Comparison of ENCODE assay signal across 8 cellular contexts in the genomic region with DNA sequence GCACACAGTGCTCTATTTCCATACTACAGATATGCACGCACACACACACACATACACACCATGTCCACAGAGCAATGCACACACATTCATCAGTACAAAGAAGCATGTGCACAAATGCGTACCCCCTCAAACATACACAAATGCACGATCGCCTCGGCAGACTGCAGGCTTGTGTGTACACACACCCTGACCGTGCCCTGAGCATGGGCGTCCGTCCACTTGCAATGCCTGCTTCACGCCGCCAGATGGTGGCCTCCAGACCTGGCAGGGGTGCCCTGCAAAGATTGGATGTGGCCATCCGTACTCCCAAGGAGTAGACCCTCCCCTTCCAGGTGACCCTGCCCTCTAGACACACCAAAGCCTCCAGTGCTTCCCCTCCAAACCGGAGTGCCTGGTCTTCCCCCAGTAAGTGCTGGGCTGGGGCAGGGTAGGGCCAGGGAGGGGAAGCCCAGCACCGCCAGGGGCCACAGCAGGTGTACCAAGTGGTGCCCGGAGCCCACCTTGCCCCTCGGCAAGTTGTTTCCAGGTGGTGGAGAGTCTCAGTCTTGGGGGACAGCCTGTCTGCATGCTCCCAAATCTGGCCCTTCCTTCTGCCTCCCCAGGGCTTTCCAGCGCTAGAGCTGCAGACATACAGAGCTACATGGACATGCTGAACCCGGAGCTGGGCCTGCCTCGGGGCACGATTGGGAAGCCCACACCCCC. TPM values are rescaled to one million over a fixed set of nuclear protein-coding genes. Genes with fewer than 3 reads are reported as not detected.
A peak's percentile ranks its signal among the peaks of the same experiment; 100 is the strongest.
DNase-seq lines count a peak whose midpoint lies in the region; ATAC-seq and TF ChIP-seq lines count a peak whose summit lies in the region.

No MANE protein-coding gene starts in this region.

- WGBS in heart left ventricle, 4 donors = 49 to 54% (median 52%) methylated on average over 13 to 19 of the region's 19 CpGs
- WGBS in ovary, 3 donors = 49 to 64% (median 51%) methylated on average over 19 of the region's 19 CpGs

- H3K4me1 ChIP-seq in heart left ventricle (peaks cover 0 to 32% (median 0%) of the 10 kb centered on the region in 12 donors), thoracic aorta (ENCODE audit: control insufficient read depth in 1 of 2, low read depth in 2 of 2) (peaks cover 0 to 14% of the 10 kb centered on the region in 2 donors), ovary (ENCODE audit: insufficient read depth) (peaks cover under 1% of the 10 kb centered on the region)

- H3K4me3 ChIP-seq in heart left ventricle (no peak overlapping the region), thoracic aorta (no peak overlapping the region), ovary (no peak overlapping the region)

- ATAC-seq in heart left ventricle (peak; percentile 36 to 70 (median 44)), thoracic aorta (ENCODE audit: insufficient number of reproducible peaks, low FRiP score, low read depth) (no peak), GM19452 (IDR thresholded peaks at IDR 0.05; ENCODE audit: unreplicated experiment) (no peak)

- no peak overlapping the region for H3K27ac ChIP-seq in heart left ventricle
- no peak overlapping the region for H3K27ac ChIP-seq in thoracic aorta
- H3K27ac ChIP-seq in ovary = no peak overlapping the region

- intact Hi-C loops in heart left ventricle (cut with DNase I) (no loop called here), ovary (cut with DNase I) (no loop called here)

- TF ChIP-seq POLR2A in heart left ventricle (IDR thresholded peaks at IDR 0.05) = no peak
- TF ChIP-seq POLR2A in ovary (IDR thresholded peaks at IDR 0.05) = no peak

- DNase-seq in AG09319 (ENCODE audit: extremely low read depth, low read depth) = no peak
- DNase-seq in H4 (ENCODE audit: low spot score) = peak; percentile 28
- DNase-seq in activated CD4-positive, alpha-beta T cell treated with anti-CD3 and anti-CD28 coated beads, Interleukin-2, amount 50 U/mL, for 4 hours = peak; percentile 41 to 54
- no peak for DNase-seq in heart left ventricle
- DNase-seq in thoracic aorta (ENCODE audit: low spot score) = no peak
- DNase-seq in NCI-H226 = no peak
- DNase-seq in ovary = no peak

- H3K9me3 ChIP-seq in heart left ventricle (no peaks in the 10 kb centered on the region), thoracic aorta (no peaks in the 10 kb centered on the region), ovary (no peaks in the 10 kb centered on the region)

- TF ChIP-seq CTCF in AG09319 (IDR thresholded peaks at IDR 0.05; ENCODE audit: low read depth, low read length) = peak; percentile 50
- peak; percentile 41 to 63 (median 50) for TF ChIP-seq CTCF in heart left ventricle (IDR thresholded peaks at IDR 0.05)
- TF ChIP-seq CTCF in thoracic aorta (IDR thresholded peaks at IDR 0.05) = peak; percentile 27
- TF ChIP-seq CTCF in ovary (IDR thresholded peaks at IDR 0.05) = no peak

- TF ChIP-seq EP300 in ovary (IDR thresholded peaks at IDR 0.05) = no peak

- H3K27me3 ChIP-seq in heart left ventricle (peaks cover 36 to 86% (median 54%) of the 10 kb centered on the region in 9 donors), thoracic aorta (replicated peaks; ENCODE audit: insufficient read depth) (peaks cover 10% of the 10 kb centered on the region), ovary (no peaks in the 10 kb centered on the region)

- H3K36me3 ChIP-seq in heart left ventricle (no peaks in the 10 kb centered on the region), thoracic aorta (no peaks in the 10 kb centered on the region), ovary (no peaks in the 10 kb centered on the region)

RNA-seq across cellular contexts. Expression of gene ESPN, which starts 20.6 kb away (rescaled TPM):
- not detected in 2 replicates for total RNA-seq in H4 (2014; rRNA removed; shearing (Covaris generic))
- total RNA-seq in heart left ventricle = 1 to 10 TPM in 1 of 9 donors, under 1 TPM in 3, not detected in 5; 0.15 to 1.3 (median 0.42) TPM
- under 1 TPM in 1 of 2 donors, not detected in 1; 0.10 TPM for polyA plus RNA-seq in heart left ventricle
- total RNA-seq in thoracic aorta = not detected
- total RNA-seq in ovary = 10 to 100 TPM in 1 of 7 donors, 1 to 10 TPM in 4, under 1 TPM in 2; 0.51 to 46.2 (median 1.9) TPM
- under 1 TPM in 1 of 2 donors, not detected in 1; 0.11 TPM for polyA plus RNA-seq in ovary

RNA-seq across cellular contexts. Expression of gene TNFRSF25, which starts 20.8 kb away (rescaled TPM):
- total RNA-seq in H4 (2014; rRNA removed; shearing (Covaris generic)) = 0.10 and 0.81 TPM in 2 replicates
- total RNA-seq in heart left ventricle (10 to 100 TPM in 3 of 9 donors, 1 to 10 TPM in 6; 5.2 to 11.6 (median 9.3) TPM), thoracic aorta (10 to 100 TPM in 1 of 2 donors, 1 to 10 TPM in 1; 9.5 to 48.2 TPM), ovary (10 to 100 TPM in 2 of 7 donors, 1 to 10 TPM in 5; 4.9 to 13.1 (median 7.7) TPM)
- polyA plus RNA-seq in heart left ventricle (10 to 100 TPM in 1 of 2 donors, 1 to 10 TPM in 1; 4.7 to 17.5 TPM), ovary (1 to 10 TPM; 1.7 to 9.4 TPM)

RNA-seq across cellular contexts. Expression of gene HES2, which starts 25.5 kb away (rescaled TPM):
- total RNA-seq in H4 (2014; rRNA removed; shearing (Covaris generic)) = not detected in 2 replicates
- total RNA-seq in heart left ventricle (under 1 TPM in 1 of 9 donors, not detected in 8; 0.14 TPM), thoracic aorta (not detected), ovary (1 to 10 TPM in 1 of 7 donors, under 1 TPM in 5, not detected in 1; 0.08 to 9.2 (median 0.43) TPM)
- polyA plus RNA-seq in heart left ventricle (under 1 TPM; 0.04 to 0.12 TPM), ovary (not detected)

RNA-seq across cellular contexts. Expression of gene PLEKHG5, which starts 46.3 kb away (rescaled TPM):
- 1.3 and 1.6 TPM in 2 replicates for total RNA-seq in H4 (2014; rRNA removed; shearing (Covaris generic))
- total RNA-seq in heart left ventricle (10 to 100 TPM; 10.8 to 20.2 (median 15.2) TPM), thoracic aorta (10 to 100 TPM; 23.4 to 32.9 TPM), ovary (10 to 100 TPM in 3 of 7 donors, 1 to 10 TPM in 4; 6.2 to 13.1 (median 9.4) TPM)
- polyA plus RNA-seq in heart left ventricle (10 to 100 TPM in 1 of 2 donors, 1 to 10 TPM in 1; 7.2 to 18.5 TPM), ovary (10 to 100 TPM in 1 of 2 donors, 1 to 10 TPM in 1; 2.0 to 10.2 TPM)

RNA-seq across cellular contexts. Expression of gene ACOT7, which starts 51.6 kb away (rescaled TPM):
- 50.6 and 56.0 TPM in 2 replicates for total RNA-seq in H4 (2014; rRNA removed; shearing (Covaris generic))
- total RNA-seq in heart left ventricle (10 to 100 TPM in 7 of 9 donors, 1 to 10 TPM in 2; 5.7 to 34.0 (median 12.6) TPM), thoracic aorta (10 to 100 TPM; 23.7 to 33.0 TPM), ovary (10 to 100 TPM in 4 of 7 donors, 1 to 10 TPM in 3; 8.2 to 16.3 (median 11.3) TPM)
- polyA plus RNA-seq in heart left ventricle (10 to 100 TPM in 1 of 2 donors, 1 to 10 TPM in 1; 6.2 to 38.9 TPM), ovary (10 to 100 TPM in 1 of 2 donors, 1 to 10 TPM in 1; 6.4 to 20.7 TPM)

Comparison
In these comparisons a context has a peak if more than half of its experiments do, and no peak if none do; other contexts are left out.
1. DNase-seq: peak in H4 (single experiment) and activated CD4-positive, alpha-beta T cell treated with anti-CD3 and anti-CD28 coated beads, Interleukin-2, amount 50 U/mL, for 4 hours (2 of 2); none in AG09319 (single experiment), heart left ventricle (0 of 5), thoracic aorta (single experiment), NCI-H226 (single experiment) and ovary (0 of 5).
2. CTCF ChIP-seq: peak in AG09319 (single experiment), heart left ventricle (12 of 12) and thoracic aorta (single experiment); none in ovary (0 of 3).
3. ATAC-seq: peak in heart left ventricle (4 of 4); none in thoracic aorta (single experiment) and GM19452 (single experiment).